In genomic region chr10:130213286-130214080, GRCh38 we compare ENCODE assay signal across 20 cellular contexts.
DNase-seq lines count a peak whose midpoint lies in the region; ATAC-seq and TF ChIP-seq lines count a peak whose summit lies in the region.
"Had no signal": no experiment of that assay in that cellular context is flagged by ENCODE, and none has a peak within 500 bp of the region (broad histone marks: within the 10 kb centered on the region; RNA-seq: fewer than 3 reads in every experiment).

No MANE protein-coding gene starts in this region.

- H3K4ac ChIP-seq in mesendoderm (ENCODE audit: low read depth, low read length) = no peak overlapping the region
- no peak overlapping the region for H3K4ac ChIP-seq in H9 (ENCODE audit: low read depth, low read length)

- no peaks in the 10 kb centered on the region for H3K4me1 Mint-ChIP-seq in chondrocyte (ENCODE audit: low read depth)
- H3K4me1 Mint-ChIP-seq in H9 = peaks cover 0 to 5% of the 10 kb centered on the region in 2 experiments; a peak in 1 of 4 replicates
- H3K4me1 Mint-ChIP-seq: B cell; CD4-positive, CD25-positive, alpha-beta regulatory T cell; CD8-positive, alpha-beta memory T cell; GM23338 had no signal

- H3K4me2 ChIP-seq in mesendoderm (ENCODE audit: low read length) (no peak overlapping the region), H9 (ENCODE audit: insufficient read depth, insufficient read length, low read length) (no peak overlapping the region)
- H3K4me2 ChIP-seq: BLaER1 treated with 17β-estradiol and CSF1 and Interleukin-3, amounts not matched to agents 10 nM and 100 nM; GM23338 had no signal

- peak; percentile 72 for DNase-seq in chondrocyte (ENCODE audit: low spot score)
- no peak for DNase-seq in mesendoderm
- DNase-seq in spleen = peak; percentile 56
- DNase-seq in H9 = no peak
- no peak for DNase-seq in stimulated activated CD8-positive, alpha-beta memory T cell treated with anti-CD3 and anti-CD28 coated beads, Interleukin-4, amount 100 ng/mL, for 48 hours
- DNase-seq: CD4-positive, CD25-positive, alpha-beta regulatory T cell; CD8-positive, alpha-beta memory T cell; COR-L47; DMS 273 treated with DMSO at 0.1 percent for 48 hours; DMS53; DND-41; EL; IMR-90 had no signal

- H2BK12ac ChIP-seq in H9 (ENCODE audit: insufficient read length, low read depth, low read length) = no peak overlapping the region

- H3K9ac ChIP-seq in mesendoderm (ENCODE audit: low read length) = no peak overlapping the region
- H3K9ac ChIP-seq in H9 (ENCODE audit: extremely low read depth, insufficient read length, low read length) = no peak overlapping the region
- H3K9ac ChIP-seq: BLaER1 treated with 17β-estradiol and CSF1 and Interleukin-3, amounts not matched to agents 10 nM and 100 nM had no signal

- H2AK5ac ChIP-seq in mesendoderm (ENCODE audit: low read length) = no peak overlapping the region
- no peak overlapping the region for H2AK5ac ChIP-seq in H9 (ENCODE audit: insufficient read length, low read length)

- H3K4me1 ChIP-seq in mesendoderm (ENCODE audit: control insufficient read depth, low read depth, low read length) (no peaks in the 10 kb centered on the region), spleen (peaks cover 0 to 11% (median 3%) of the 10 kb centered on the region in 6 donors), H9 (ENCODE audit: insufficient read depth, low read length) (no peaks in the 10 kb centered on the region)
- H3K4me1 ChIP-seq: HAP-1 had no signal

- no peaks in the 10 kb centered on the region for H3K27me3 ChIP-seq in mesendoderm (ENCODE audit: insufficient read depth, low read length, poor library complexity)
- no peaks in the 10 kb centered on the region for H3K27me3 ChIP-seq in spleen (replicated peaks in 1 of 7)
- H3K27me3 ChIP-seq in H9 (ENCODE audit: insufficient read depth, low read length) = no peaks in the 10 kb centered on the region
- H3K27me3 ChIP-seq: BLaER1 treated with 17β-estradiol and CSF1 and Interleukin-3, amounts not matched to agents 10 nM and 100 nM had no signal

- H3K18ac ChIP-seq in mesendoderm (ENCODE audit: low read length) (no peak overlapping the region), H9 (ENCODE audit: insufficient read length, low read depth, low read length) (no peak overlapping the region)

- no peaks in the 10 kb centered on the region for H3K79me2 ChIP-seq in mesendoderm (ENCODE audit: control insufficient read depth, insufficient read depth, low read length)
- no peaks in the 10 kb centered on the region for H3K79me2 ChIP-seq in H9 (ENCODE audit: insufficient read depth, low read length)

- H3K27ac Mint-ChIP-seq in chondrocyte (ENCODE audit: unreplicated experiment) (no peak overlapping the region), H9 (no peak overlapping the region)
- H3K27ac Mint-ChIP-seq: B cell, GM23338 had no signal

- H3K36me3 ChIP-seq in mesendoderm (ENCODE audit: control insufficient read depth, insufficient read depth, low read length) (no peaks in the 10 kb centered on the region), spleen (no peaks in the 10 kb centered on the region)
- H3K36me3 ChIP-seq: BLaER1 treated with 17β-estradiol and CSF1 and Interleukin-3, amounts not matched to agents 10 nM and 100 nM; HAP-1 had no signal

- H3K23ac ChIP-seq in mesendoderm (ENCODE audit: low read length) (no peak overlapping the region), H9 (ENCODE audit: insufficient read length, low read depth, low read length) (no peak overlapping the region)

- H3K79me1 ChIP-seq in mesendoderm (ENCODE audit: low read length) = no peaks in the 10 kb centered on the region
- H3K79me1 ChIP-seq in H9 (ENCODE audit: insufficient read depth, low read depth, low read length, poor library complexity, severe bottlenecking) = no peaks in the 10 kb centered on the region

- H3K14ac ChIP-seq in H9 (ENCODE audit: insufficient read depth, low read length) = no peak overlapping the region

- no peaks in the 10 kb centered on the region for H4K20me1 ChIP-seq in H9 (ENCODE audit: control insufficient read depth, insufficient read depth, insufficient read length)
- H4K20me1 ChIP-seq: BLaER1 treated with 17β-estradiol and CSF1 and Interleukin-3, amounts not matched to agents 10 nM and 100 nM had no signal

- H2BK5ac ChIP-seq in mesendoderm (ENCODE audit: low read length) (no peak overlapping the region), H9 (ENCODE audit: insufficient read length, low read length) (no peak overlapping the region)

- no peak for ATAC-seq in HG03439 (IDR thresholded peaks at IDR 0.05; ENCODE audit: unreplicated experiment)
- ATAC-seq: GM12878, GM23338, K562 had no signal

- H3K36me3 Mint-ChIP-seq in chondrocyte (ENCODE audit: low read depth) = peaks cover 3% of the 10 kb centered on the region
- no peaks in the 10 kb centered on the region; a peak in 1 of 7 replicates for H3K36me3 Mint-ChIP-seq in H9 (ENCODE audit: insufficient read depth in 1 of 3, low read depth in 3 of 3)
- H3K36me3 Mint-ChIP-seq: CD4-positive, CD25-positive, alpha-beta regulatory T cell; CD8-positive, alpha-beta memory T cell had no signal

- H4K8ac ChIP-seq in mesendoderm (ENCODE audit: low read depth, low read length) (no peak overlapping the region), H9 (replicated peaks; ENCODE audit: insufficient read length, low read depth, low read length) (no peak overlapping the region)

- H3K4me3 Mint-ChIP-seq in chondrocyte (ENCODE audit: unreplicated experiment) (no peak overlapping the region), H9 (no peak overlapping the region)
- H3K4me3 Mint-ChIP-seq: B cell; CD4-positive, CD25-positive, alpha-beta regulatory T cell; CD8-positive, alpha-beta memory T cell; GM23338 had no signal

- no peaks in the 10 kb centered on the region for H3K9me3 Mint-ChIP-seq in chondrocyte (ENCODE audit: low read depth)
- no peaks in the 10 kb centered on the region for H3K9me3 Mint-ChIP-seq in H9
- H3K9me3 Mint-ChIP-seq: CD4-positive, CD25-positive, alpha-beta regulatory T cell; CD8-positive, alpha-beta memory T cell had no signal

- H2BK15ac ChIP-seq in mesendoderm (replicated peaks; ENCODE audit: low read depth) (no peak overlapping the region), H9 (ENCODE audit: low read depth, low read length) (no peak overlapping the region)

- H3K56ac ChIP-seq in mesendoderm (ENCODE audit: low read length) (peak overlapping the region; percentile 49), H9 (ENCODE audit: insufficient read length, low read depth, low read length) (no peak overlapping the region)

- H3K27me3 Mint-ChIP-seq in chondrocyte (ENCODE audit: low read depth) (no peaks in the 10 kb centered on the region), H9 (ENCODE audit: low read depth) (peaks cover 2% of the 10 kb centered on the region; the same call in 1 of the 2 replicates)
- H3K27me3 Mint-ChIP-seq: B cell; CD4-positive, CD25-positive, alpha-beta regulatory T cell; CD8-positive, alpha-beta memory T cell had no signal

- no peak overlapping the region for H3T11ph ChIP-seq in H9 (ENCODE audit: low read length)

- TF ChIP-seq POLR2A in spleen (IDR thresholded peaks at IDR 0.05) = no peak

- no peak overlapping the region for H4K91ac ChIP-seq in H9 (ENCODE audit: insufficient read length, low read depth, low read length)

- no peak overlapping the region for H4K5ac ChIP-seq in mesendoderm (ENCODE audit: low read length)
- H4K5ac ChIP-seq in H9 (ENCODE audit: insufficient read length, low read depth, low read length) = no peak overlapping the region

- peaks cover 0 to 23% (median 0%) of the 10 kb centered on the region in 8 donors for H3K9me3 ChIP-seq in spleen
- H3K9me3 ChIP-seq in H9 (ENCODE audit: control insufficient read depth, low read depth, low read length) = no peaks in the 10 kb centered on the region
- H3K9me3 ChIP-seq: HAP-1 had no signal

- no peak overlapping the region for H2AFZ ChIP-seq in H9 (ENCODE audit: low read length)
- H2AFZ ChIP-seq: GM23338 had no signal

- H2BK20ac ChIP-seq in H9 (ENCODE audit: low read depth, low read length, poor library complexity, severe bottlenecking) = no peak overlapping the region

- intact Hi-C loops in spleen (cut with DNase I; ENCODE audit: low total_unique reads) = no loop called here

- no CpG with 5 or more reads among the region's 51 CpGs for WGBS in mesendoderm (ENCODE audit: extremely low coverage, insufficient coverage, low lambda C conversion rate)
- WGBS in spleen, 5 donors = 90 to 93% (median 92%) methylated on average over 40 to 51 of the region's 51 CpGs
- no CpG with 5 or more reads among the region's 51 CpGs for WGBS in H9 (ENCODE audit: extremely low coverage, insufficient read length, low lambda C conversion rate)

- H3K23me2 ChIP-seq in H9 (ENCODE audit: insufficient read length, low read depth, low read length, poor library complexity, severe bottlenecking) = no peaks in the 10 kb centered on the region

- TF ChIP-seq CTCF in chondrocyte (IDR thresholded peaks at IDR 0.05) (no peak), spleen (IDR thresholded peaks at IDR 0.05 in 8 of 11, conservative IDR thresholded peaks at IDR 0.05 in 3 of 11) (no peak), H9 (conservative IDR thresholded peaks at IDR 0.05) (no peak)

- H3K4me3 ChIP-seq in mesendoderm (ENCODE audit: low read length) (no peak overlapping the region), spleen (no peak overlapping the region)
- H3K4me3 ChIP-seq: BLaER1 treated with 17β-estradiol and CSF1 and Interleukin-3, amounts not matched to agents 10 nM and 100 nM; GM12878; GM23338; HAP-1; K562 had no signal

- H2BK120ac ChIP-seq in mesendoderm (ENCODE audit: low read depth, low read length) = no peak overlapping the region
- no peak overlapping the region for H2BK120ac ChIP-seq in H9 (ENCODE audit: low read depth, low read length, poor library complexity, severe bottlenecking)

- H3K27ac ChIP-seq in mesendoderm (ENCODE audit: low read depth, low read length) = no peak overlapping the region
- H3K27ac ChIP-seq in spleen = no peak overlapping the region
- H3K27ac ChIP-seq in H9 (ENCODE audit: insufficient read length, low read depth, low read length) = no peak overlapping the region
- H3K27ac ChIP-seq: BLaER1 treated with 17β-estradiol and CSF1 and Interleukin-3, amounts not matched to agents 10 nM and 100 nM had no signal

Comparison
In these comparisons a context has a peak if more than half of its experiments do, and no peak if none do; other contexts are left out.
1. DNase-seq: peak in chondrocyte (single experiment) and spleen (single experiment); none in mesendoderm (single experiment), H9 (single experiment) and stimulated activated CD8-positive, alpha-beta memory T cell treated with anti-CD3 and anti-CD28 coated beads, Interleukin-4, amount 100 ng/mL, for 48 hours (single experiment).